In the genomic region with DNA sequence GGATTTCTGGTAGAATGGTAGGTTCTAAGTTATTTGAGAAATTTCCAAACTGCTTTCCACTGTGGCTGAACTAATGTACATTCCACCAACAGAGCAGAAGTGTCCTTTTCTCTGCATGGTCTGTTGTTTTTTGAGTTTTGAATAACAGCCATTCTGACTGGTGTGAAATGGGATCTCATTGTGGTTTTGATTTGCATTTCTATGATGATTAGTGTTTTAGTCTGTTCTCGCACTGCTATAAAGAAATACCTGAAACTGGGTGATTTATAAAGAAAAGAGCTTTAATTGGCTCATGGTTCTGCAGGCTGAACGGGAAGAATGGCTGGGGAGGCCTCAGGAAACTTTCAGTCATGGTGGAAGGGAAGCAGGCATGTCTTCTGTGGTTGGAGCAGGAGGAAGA, we compare ENCODE assay signal across 20 cellular contexts.
DNase-seq lines count a peak whose midpoint lies in the region; ATAC-seq, FAIRE-seq and TF ChIP-seq lines count a peak whose summit lies in the region.
"Had no signal": no experiment of that assay in that cellular context is flagged by ENCODE, and none has a peak within 500 bp of the region (broad histone marks: within the 10 kb centered on the region; RNA-seq: fewer than 3 reads in every experiment).

No MANE protein-coding gene starts in this region.

- H3K79me2 ChIP-seq in OCI-LY1 (ENCODE audit: insufficient read depth, low read length) (no peaks in the 10 kb centered on the region), GM12878 (ENCODE audit: control insufficient read depth, insufficient read depth, low read length) (no peaks in the 10 kb centered on the region)

- SMC1A ChIA-PET in GM12878 (lab: Charles Lee; ENCODE audit: uncharacterized antibody, unreplicated experiment): no interaction called here

- H3K4me3 ChIP-seq in OCI-LY1 (ENCODE audit: low read depth, low read length, poor library complexity, severe bottlenecking) (no peak overlapping the region), GM12878 (no peak overlapping the region)

- TF ChIP-seq POLR2A in GM12878 (IDR thresholded peaks at IDR 0.05; ENCODE audit: low read depth, low read length): no peak

- H3K27me3 ChIP-seq in OCI-LY1 (ENCODE audit: insufficient read depth, low read length) (no peaks in the 10 kb centered on the region), GM12878 (replicated peaks in 1 of 2; ENCODE audit: control insufficient read depth in 2 of 2, insufficient read depth in 2 of 2, low read length in 1 of 2) (no peaks in the 10 kb centered on the region)

- peak; percentile 13 for DNase-seq in activated CD4-positive, alpha-beta T cell treated with anti-CD3 and anti-CD28 coated beads, Interleukin-2, amount 10 ng/mL, durations not matched to agents 24 days and 14 days
- DNase-seq in activated CD4-positive, alpha-beta T cell treated with anti-CD3 and anti-CD28 coated beads, Interleukin-2, amount 50 U/mL, for 4 hours: no peak
- DNase-seq in stimulated activated CD4-positive, alpha-beta T cell treated with anti-CD3 and anti-CD28 coated beads, Interleukin-15, amount 100 ng/mL, for 24 hours: peak; percentile 14
- no peak for DNase-seq in stimulated activated CD4-positive, alpha-beta T cell treated with anti-CD3 and anti-CD28 coated beads, Interleukin-4, amount 100 ng/mL, for 24 hours
- DNase-seq in GM12878 (ENCODE audit: low read depth, low spot score) (no peak), MV-4-11 (lab: John Stamatoyannopoulos, UW) (no peak)
- DNase-seq: Calu3; CD8-positive, alpha-beta memory T cell; GDM1; Karpas-422; NCI-H1694 treated with DMSO at 0.1 percent for 48 hours; SIG-M5 had no signal

- no peak for TF ChIP-seq EP300 in GM12878 (IDR thresholded peaks at IDR 0.05; ENCODE audit: borderline replicate concordance in 1 of 2, control insufficient read depth in 1 of 2, low read depth in 2 of 2, low read length in 2 of 2)

- H3K9ac ChIP-seq in OCI-LY1 (ENCODE audit: low read length) (no peak overlapping the region), GM12878 (ENCODE audit: control insufficient read depth, insufficient read depth, low read length) (no peak overlapping the region)

- TF ChIP-seq CTCF in OCI-LY1 (IDR thresholded peaks at IDR 0.05; ENCODE audit: low read length): no peak
- TF ChIP-seq CTCF in GM12878 (IDR thresholded peaks at IDR 0.05 in 2 of 3, conservative IDR thresholded peaks at IDR 0.05 in 1 of 3; ENCODE audit: control insufficient read depth in 2 of 3, extremely low read depth in 1 of 3, insufficient read depth in 1 of 3, low read depth in 3 of 3, low read length in 3 of 3): no peak

- H3K9me3 ChIP-seq in OCI-LY1 (ENCODE audit: low read length) (no peaks in the 10 kb centered on the region), GM12878 (replicated peaks; ENCODE audit: control insufficient read depth, insufficient read depth, low read length) (no peaks in the 10 kb centered on the region; the same call in 2 of the 3 replicates)

- no peak overlapping the region for H3K27ac Mint-ChIP-seq in activated CD4-positive, alpha-beta T cell treated with anti-CD3 and anti-CD28 coated beads, Interleukin-2, amount 10 ng/mL, durations not matched to agents 24 days and 14 days

- H3F3A ChIP-seq in OCI-LY1 (ENCODE audit: insufficient read depth, low read length): no peaks in the 10 kb centered on the region

- H2AFZ ChIP-seq in OCI-LY1 (ENCODE audit: low read length) (no peak overlapping the region), GM12878 (ENCODE audit: control insufficient read depth, low read depth, low read length) (no peak overlapping the region)

- in situ Hi-C loops in GM12878 (cut with MboI): no loop called here

- no peaks in the 10 kb centered on the region for H3K9me2 ChIP-seq in OCI-LY1 (ENCODE audit: low read depth, low read length)

- peaks cover 24% of the 10 kb centered on the region for H3K36me3 Mint-ChIP-seq in activated CD4-positive, alpha-beta T cell treated with anti-CD3 and anti-CD28 coated beads, Interleukin-2, amount 10 ng/mL, durations not matched to agents 24 days and 14 days (ENCODE audit: low read depth)

- CTCF ChIA-PET in GM12878 (lab: Yijun Ruan, JAX): interaction anchor here (1.2 to 1.6 kb wide), 2 partner anchors 12 to 963 kb away, joined by 3 to 4 read pairs; no protein-coding TSS in a partner anchor

- H4K20me1 ChIP-seq in OCI-LY1 (ENCODE audit: insufficient read depth, low read length): no peaks in the 10 kb centered on the region
- H4K20me1 ChIP-seq in GM12878 (ENCODE audit: control insufficient read depth, insufficient read depth): no peaks in the 10 kb centered on the region

- 43% methylated on average over 2 of the region's 2 CpGs for WGBS in GM12878 (ENCODE audit: insufficient coverage, insufficient replicate concordance, low lambda C conversion rate, missing lambda C conversion rate)

- ATAC-seq in GM12878 (peak; percentile 66), HG03196 (IDR thresholded peaks at IDR 0.05; ENCODE audit: unreplicated experiment) (no peak)
- ATAC-seq: HCT116, Panc1 had no signal

- no peak overlapping the region for H3K4me3 Mint-ChIP-seq in activated CD4-positive, alpha-beta T cell treated with anti-CD3 and anti-CD28 coated beads, Interleukin-2, amount 10 ng/mL, durations not matched to agents 24 days and 14 days
- H3K4me3 Mint-ChIP-seq: CD8-positive, alpha-beta memory T cell; IgD-negative memory B cell had no signal

- H3K27ac ChIP-seq in OCI-LY1 (ENCODE audit: low read depth, low read length, poor library complexity, severe bottlenecking) (peak overlapping the region; percentile 5), GM12878 (ENCODE audit: control insufficient read depth, insufficient read depth) (no peak overlapping the region)
- H3K27ac ChIP-seq: C4-2B had no signal

- H3K9me3 Mint-ChIP-seq in activated CD4-positive, alpha-beta T cell treated with anti-CD3 and anti-CD28 coated beads, Interleukin-2, amount 10 ng/mL, durations not matched to agents 24 days and 14 days: no peaks in the 10 kb centered on the region
- H3K9me3 Mint-ChIP-seq: CD8-positive, alpha-beta memory T cell; IgD-negative memory B cell had no signal

- H3K4me2 ChIP-seq in OCI-LY1 (ENCODE audit: low read length): no peak overlapping the region
- H3K4me2 ChIP-seq in GM12878 (ENCODE audit: control insufficient read depth, insufficient read depth): no peak overlapping the region

- intact Hi-C loops in activated CD4-positive, alpha-beta T cell treated with anti-CD3 and anti-CD28 coated beads, Interleukin-2, amount 10 ng/mL, durations not matched to agents 24 days and 14 days (cut with micrococcal nuclease): no loop called here
- intact Hi-C loops in GM12878 (cut with micrococcal nuclease; ENCODE audit: unreplicated experiment): no loop called here

- no TSS peak for BruUV-seq in GM12878 (replicated peaks; lab: Mats Ljungman, UMichigan)

- FAIRE-seq in GM12878 (lab: Jason Lieb, UNC): no peak
- FAIRE-seq: A204.1, H1 had no signal

- no peak for TF ChIP-seq RAD21 in GM12878 (IDR thresholded peaks at IDR 0.05; ENCODE audit: insufficient read depth, low read depth, low read length)

- H3K4me1 ChIP-seq in OCI-LY1 (ENCODE audit: insufficient read depth, low read length, severe bottlenecking) (peaks cover 9% of the 10 kb centered on the region), GM12878 (ENCODE audit: control insufficient read depth, insufficient read depth, low read length) (no peaks in the 10 kb centered on the region)

- peaks cover 3% of the 10 kb centered on the region for H3K4me1 Mint-ChIP-seq in activated CD4-positive, alpha-beta T cell treated with anti-CD3 and anti-CD28 coated beads, Interleukin-2, amount 10 ng/mL, durations not matched to agents 24 days and 14 days
- H3K4me1 Mint-ChIP-seq: CD8-positive, alpha-beta memory T cell had no signal

- H3K27me3 Mint-ChIP-seq in activated CD4-positive, alpha-beta T cell treated with anti-CD3 and anti-CD28 coated beads, Interleukin-2, amount 10 ng/mL, durations not matched to agents 24 days and 14 days: no peaks in the 10 kb centered on the region
- H3K27me3 Mint-ChIP-seq: CD8-positive, alpha-beta memory T cell; IgD-negative memory B cell had no signal

- POLR2A ChIA-PET in GM12878 (lab: Charles Lee): no interaction called here

- RAD21 ChIA-PET in GM12878 (lab: Charles Lee; ENCODE audit: unreplicated experiment): no interaction called here

- H3K36me3 ChIP-seq in OCI-LY1 (ENCODE audit: insufficient read depth, low read length) (peaks cover 9% of the 10 kb centered on the region; the same call in 1 of the 2 replicates), GM12878 (ENCODE audit: control insufficient read depth in 2 of 2, insufficient read depth in 2 of 2, low read length in 1 of 2) (peaks cover 0 to 8% of the 10 kb centered on the region in 2 experiments; a peak in 1 of 4 replicates)

TF ChIP-seq in GM12878, 131 proteins besides CTCF, POLR2A, EP300 and RAD21:
- TF ChIP-seq MTA2 (IDR thresholded peaks at IDR 0.05; ENCODE audit: low read depth) (peak; percentile 59; the same call in 1 of the 2 replicates), ZNF207 (IDR thresholded peaks at IDR 0.05; ENCODE audit: borderline replicate concordance) (no peak), IKZF2 (IDR thresholded peaks at IDR 0.05) (no peak; a peak in 2 of 4 replicates)

Comparison
In these comparisons a context has a peak if more than half of its experiments do, and no peak if none do; other contexts are left out.
1. DNase-seq: peak in activated CD4-positive, alpha-beta T cell treated with anti-CD3 and anti-CD28 coated beads, Interleukin-2, amount 10 ng/mL, durations not matched to agents 24 days and 14 days (single experiment) and stimulated activated CD4-positive, alpha-beta T cell treated with anti-CD3 and anti-CD28 coated beads, Interleukin-15, amount 100 ng/mL, for 24 hours (single experiment); none in activated CD4-positive, alpha-beta T cell treated with anti-CD3 and anti-CD28 coated beads, Interleukin-2, amount 50 U/mL, for 4 hours (0 of 2), stimulated activated CD4-positive, alpha-beta T cell treated with anti-CD3 and anti-CD28 coated beads, Interleukin-4, amount 100 ng/mL, for 24 hours (single experiment), GM12878 (single experiment) and MV-4-11 (single experiment).